21 cellular contexts compared by ENCODE assay signal in the genomic region with DNA sequence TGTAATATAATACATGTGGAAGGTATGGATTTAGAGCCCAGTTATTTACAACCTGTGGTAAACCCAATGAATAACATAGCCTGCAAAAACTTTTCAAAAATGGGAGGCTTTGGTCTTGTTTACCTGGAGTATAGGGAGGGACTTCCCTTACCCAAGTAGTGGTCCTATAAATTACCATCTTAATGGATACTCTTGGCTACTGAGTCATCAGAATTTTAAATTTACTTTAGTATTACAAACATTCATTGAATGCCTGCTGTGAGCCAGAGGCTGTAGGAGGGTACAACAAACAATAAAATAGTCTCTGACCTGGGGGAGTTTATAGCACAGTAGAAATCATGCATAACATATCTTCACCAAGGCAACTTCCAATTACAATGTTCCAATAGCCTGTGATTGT.
DNase-seq lines count a peak whose midpoint lies in the region; ATAC-seq and FAIRE-seq lines count a peak whose summit lies in the region.
"Had no signal": no experiment of that assay in that cellular context is flagged by ENCODE, and none has a peak within 500 bp of the region (broad histone marks: within the 10 kb centered on the region; RNA-seq: fewer than 3 reads in every experiment).

No MANE protein-coding gene starts in this region.

- no peak overlapping the region for H3K4me3 ChIP-seq in HUES64 (ENCODE audit: low read length)
- no peak overlapping the region for H3K4me3 ChIP-seq in SK-N-MC
- H3K4me3 ChIP-seq: gastroesophageal sphincter, ovary, skin epidermis had no signal

- no peak for ATAC-seq in HG03457 (IDR thresholded peaks at IDR 0.05; ENCODE audit: unreplicated experiment)
- ATAC-seq: activated naive CD4-positive, alpha-beta T cell treated with anti-CD3 and anti-CD28 coated beads, Interleukin-2, amount 50 U/mL, for 72 hours; activated T-cell treated with anti-CD3 and anti-CD28 coated beads, Interleukin-2, amount 50 U/mL, for 4 hours; CD8-positive, alpha-beta T cell; gastroesophageal sphincter had no signal

- no peaks in the 10 kb centered on the region for H3K9me3 ChIP-seq in HUES64 (ENCODE audit: insufficient read depth, low read depth, low read length)
- H3K9me3 ChIP-seq in SK-N-MC (ENCODE audit: low read depth, low read length) = no peaks in the 10 kb centered on the region
- H3K9me3 ChIP-seq: gastroesophageal sphincter, ovary had no signal

- no peak for FAIRE-seq in GM19239 (lab: Jason Lieb, UNC)
- FAIRE-seq: GM18507 had no signal

- in situ Hi-C loops in Caki2 (cut with HindIII; ENCODE audit: low pct_unique_long_range_greater_than_20kb, low sequenced_read_pairs) = loop anchor here (25.0 kb wide), 1 partner anchor 418 kb away; a partner anchor contains a TSS

- peaks cover 26% of the 10 kb centered on the region for H3K4me1 ChIP-seq in HUES64 (ENCODE audit: insufficient read depth, low read length)
- H3K4me1 ChIP-seq: gastroesophageal sphincter had no signal

- DNase-seq in Caki2 (ENCODE audit: low read depth) (peak; percentile 72), SK-N-MC (ENCODE audit: low read depth, low spot score) (no peak), kidney glomerular epithelial cell (lab: John Stamatoyannopoulos, UW) (peak; percentile 87), GM19239 (ENCODE audit: insufficient read length, low spot score) (no peak)
- DNase-seq in effector CD4-positive, alpha-beta T cell = no peak
- DNase-seq in activated CD4-positive, CD25-positive, alpha-beta regulatory T cell treated with anti-CD3 and anti-CD28 coated beads, Interleukin-2, amount 50 U/mL, for 72 hours = no peak
- DNase-seq: activated CD4-positive, alpha-beta T cell treated with anti-CD3 and anti-CD28 coated beads, Interleukin-2, amount 50 U/mL, for 4 hours; activated T-cell treated with anti-CD3 and anti-CD28 coated beads, Interleukin-2, amount 50 U/mL, for 4 hours; CD8-positive, alpha-beta T cell; Kasumi-1; NCI-H1105; ovary; stimulated activated CD4-positive, alpha-beta T cell treated with anti-CD3 and anti-CD28 coated beads, Interleukin-4, amount 100 ng/mL, for 24 hours had no signal

- H3K27ac ChIP-seq in HUES64 (ENCODE audit: low read depth, low read length) (peak overlapping the region; percentile 66), SK-N-MC (peak overlapping the region; percentile 2; the same call in 1 of the 2 replicates)
- H3K27ac ChIP-seq: brain microvascular endothelial cell, epithelial cell of prostate, gastroesophageal sphincter, ovary, skin epidermis had no signal

- H3K9ac ChIP-seq in HUES64 (ENCODE audit: low read depth, low read length) (no peak overlapping the region), SK-N-MC (ENCODE audit: insufficient read length) (no peak overlapping the region)

- H3K27me3 ChIP-seq in HUES64 (ENCODE audit: insufficient read depth, low read length) = no peaks in the 10 kb centered on the region
- H3K27me3 ChIP-seq: brain microvascular endothelial cell, gastroesophageal sphincter, ovary had no signal

- H3K36me3 ChIP-seq in HUES64 (ENCODE audit: insufficient read depth, low read length) = no peaks in the 10 kb centered on the region
- no peaks in the 10 kb centered on the region for H3K36me3 ChIP-seq in SK-N-MC (ENCODE audit: insufficient read depth, low read length)
- H3K36me3 ChIP-seq: brain microvascular endothelial cell, gastroesophageal sphincter, ovary had no signal

Comparison
In these comparisons a context has a peak if more than half of its experiments do, and no peak if none do; other contexts are left out.
1. DNase-seq: peak in Caki2 (single experiment) and kidney glomerular epithelial cell (single experiment); none in SK-N-MC (single experiment), GM19239 (single experiment), effector CD4-positive, alpha-beta T cell (single experiment) and activated CD4-positive, CD25-positive, alpha-beta regulatory T cell treated with anti-CD3 and anti-CD28 coated beads, Interleukin-2, amount 50 U/mL, for 72 hours (single experiment).